Comparison of ENCODE assay signal across 29 cellular contexts in the genomic region with DNA sequence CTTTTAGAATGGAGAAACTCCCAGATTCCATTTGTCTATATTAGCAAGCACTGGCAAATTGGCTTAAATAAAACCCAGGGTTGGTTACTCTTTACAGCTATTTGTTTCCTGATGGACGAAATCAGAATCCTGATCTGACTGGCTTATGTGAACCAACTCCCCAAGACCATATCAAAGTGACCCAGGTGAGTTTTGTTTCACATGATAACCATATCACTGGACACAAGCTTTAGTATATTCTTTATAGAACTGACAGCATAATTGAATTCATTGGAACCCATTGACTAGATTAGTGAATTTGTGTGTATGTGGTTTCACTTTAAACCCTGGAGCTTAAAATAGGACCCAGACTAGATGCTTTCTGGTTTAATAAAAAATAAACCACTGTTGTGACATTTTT.
"Had no signal": no experiment of that assay in that cellular context is flagged by ENCODE, and none has a peak within 500 bp of the region (broad histone marks: within the 10 kb centered on the region; RNA-seq: fewer than 3 reads in every experiment).

No MANE protein-coding gene starts in this region.

- H3K4me1 ChIP-seq: stomach, suprapubic skin, testis, thyroid gland, tibial artery, tibial nerve, transverse colon, upper lobe of left lung, upper lobe of right lung, uterus, vagina had no signal

- H3K27ac Mint-ChIP-seq: stimulated activated effector memory CD8-positive, alpha-beta T cell treated with anti-CD3 and anti-CD28 coated beads, Interleukin-12 subunit alpha, Interleukin-12 subunit beta, amount 100 ng/mL, for 72 hours; stimulated activated memory B cell treated with anti-CD40 and anti-IgM and Interleukin-4, amounts not matched to agents 10 μg/mL and 1 μg/mL and 100 μg/mL, for 72 hours; stimulated activated naive B cell treated with anti-CD40 and anti-IgM and Interleukin-4, amounts not matched to agents 10 μg/mL and 1 μg/mL and 100 μg/mL, for 72 hours; stimulated activated naive CD8-positive, alpha-beta T cell treated with anti-CD3 and anti-CD28 coated beads, Interleukin-15, amount 100 ng/mL, for 72 hours; stimulated activated naive CD8-positive, alpha-beta T cell treated with anti-CD3 and anti-CD28 coated beads, Interleukin-15, Interleukin-2, amounts not matched to agents 100 ng/mL and 50 ng/mL, for 24 hours; type B pancreatic cell had no signal

- H3K27me3 Mint-ChIP-seq: stimulated activated memory B cell treated with anti-CD40 and anti-IgM and Interleukin-4, amounts not matched to agents 10 μg/mL and 1 μg/mL and 100 μg/mL, for 72 hours; stimulated activated naive B cell treated with anti-CD40 and anti-IgM and Interleukin-4, amounts not matched to agents 10 μg/mL and 1 μg/mL and 100 μg/mL, for 72 hours; stimulated activated naive CD8-positive, alpha-beta T cell treated with anti-CD3 and anti-CD28 coated beads, Interleukin-15, amount 100 ng/mL, for 72 hours; stimulated activated naive CD8-positive, alpha-beta T cell treated with anti-CD3 and anti-CD28 coated beads, Interleukin-15, Interleukin-2, amounts not matched to agents 100 ng/mL and 50 ng/mL, for 24 hours; type B pancreatic cell had no signal

- H3K4me3 Mint-ChIP-seq: stimulated activated effector memory CD8-positive, alpha-beta T cell treated with anti-CD3 and anti-CD28 coated beads, Interleukin-12 subunit alpha, Interleukin-12 subunit beta, amount 100 ng/mL, for 72 hours; stimulated activated memory B cell treated with anti-CD40 and anti-IgM and Interleukin-4, amounts not matched to agents 10 μg/mL and 1 μg/mL and 100 μg/mL, for 72 hours; stimulated activated naive B cell treated with anti-CD40 and anti-IgM and Interleukin-4, amounts not matched to agents 10 μg/mL and 1 μg/mL and 100 μg/mL, for 72 hours; stimulated activated naive CD8-positive, alpha-beta T cell treated with anti-CD3 and anti-CD28 coated beads, Interleukin-15, amount 100 ng/mL, for 72 hours; stimulated activated naive CD8-positive, alpha-beta T cell treated with anti-CD3 and anti-CD28 coated beads, Interleukin-15, Interleukin-2, amounts not matched to agents 100 ng/mL and 50 ng/mL, for 24 hours; type B pancreatic cell had no signal

- H3K4me1 Mint-ChIP-seq: stimulated activated memory B cell treated with anti-CD40 and anti-IgM and Interleukin-4, amounts not matched to agents 10 μg/mL and 1 μg/mL and 100 μg/mL, for 72 hours had no signal

- FAIRE-seq: urothelium cell line had no signal

- H3K9me3 ChIP-seq: stomach, suprapubic skin, testis, thoracic aorta, thyroid gland, tibial artery, tibial nerve, transverse colon, upper lobe of left lung, upper lobe of right lung, uterus, vagina had no signal

- H3K27me3 ChIP-seq: stomach, suprapubic skin, testis, thyroid gland, tibial artery, tibial nerve, transverse colon, upper lobe of left lung, upper lobe of right lung, uterus, vagina had no signal

- H3K4me3 ChIP-seq: stomach, suprapubic skin, testis, thoracic aorta, thyroid gland, tibial artery, tibial nerve, transverse colon, upper lobe of left lung, upper lobe of right lung, uterus, vagina had no signal

- DNase-seq: stimulated activated CD4-positive, alpha-beta T cell treated with anti-CD3 and anti-CD28 coated beads, Interleukin-2, amount 100 ng/mL, for 48 hours; stimulated activated CD4-positive, alpha-beta T cell treated with anti-CD3 and anti-CD28 coated beads, Interleukin-4, amount 100 ng/mL, for 1 hour; stimulated activated CD4-positive, alpha-beta T cell treated with anti-CD3 and anti-CD28 coated beads, Interleukin-4, amount 100 ng/mL, for 24 hours; stimulated activated CD4-positive, alpha-beta T cell treated with anti-CD3 and anti-CD28 coated beads, Interleukin-4, amount 100 ng/mL, for 4 hours; stimulated activated CD8-positive, alpha-beta memory T cell treated with anti-CD3 and anti-CD28 coated beads, Interleukin-4, amount 100 ng/mL, for 48 hours; stimulated activated naive B cell treated with anti-CD40 and anti-IgM and Interleukin-4, amounts not matched to agents 10 μg/mL and 1 μg/mL and 100 μg/mL, for 72 hours; stimulated activated naive CD4-positive, alpha-beta T cell; stimulated activated naive CD4-positive, alpha-beta T cell treated with Interleukin-2 at 50 U/mL for 16 hours; stimulated activated naive CD8-positive, alpha-beta T cell treated with anti-CD3 and anti-CD28 coated beads, Interleukin-15, amount 100 ng/mL, for 72 hours; stimulated activated naive CD8-positive, alpha-beta T cell treated with anti-CD3 and anti-CD28 coated beads, Interleukin-15, Interleukin-2, amounts not matched to agents 100 U/mL and 50 U/mL, for 24 hours; stomach; substantia nigra; testis; thyroid gland; tibial artery; transverse colon; trophoblast cell; upper lobe of left lung; upper lobe of right lung; uterus had no signal

- H3K27ac ChIP-seq: stomach, suprapubic skin, testis, thoracic aorta, thyroid gland, tibial artery, tibial nerve, transverse colon, upper lobe of left lung, upper lobe of right lung, uterus, vagina had no signal

- H3K36me3 ChIP-seq: uterus had no signal

- H3K9me3 Mint-ChIP-seq: stimulated activated effector memory CD8-positive, alpha-beta T cell treated with anti-CD3 and anti-CD28 coated beads, Interleukin-12 subunit alpha, Interleukin-12 subunit beta, amount 100 ng/mL, for 72 hours; stimulated activated memory B cell treated with anti-CD40 and anti-IgM and Interleukin-4, amounts not matched to agents 10 μg/mL and 1 μg/mL and 100 μg/mL, for 72 hours; stimulated activated naive B cell treated with anti-CD40 and anti-IgM and Interleukin-4, amounts not matched to agents 10 μg/mL and 1 μg/mL and 100 μg/mL, for 72 hours; stimulated activated naive CD8-positive, alpha-beta T cell treated with anti-CD3 and anti-CD28 coated beads, Interleukin-15, amount 100 ng/mL, for 72 hours; stimulated activated naive CD8-positive, alpha-beta T cell treated with anti-CD3 and anti-CD28 coated beads, Interleukin-15, Interleukin-2, amounts not matched to agents 100 ng/mL and 50 ng/mL, for 24 hours; type B pancreatic cell had no signal

- ATAC-seq: stimulated activated effector memory CD8-positive, alpha-beta T cell treated with anti-CD3 and anti-CD28 coated beads, Interleukin-12 subunit alpha, Interleukin-12 subunit beta, amount 100 ng/mL, for 72 hours; stimulated activated memory B cell treated with anti-CD40 and anti-IgM and Interleukin-4, amounts not matched to agents 10 μg/mL and 1 μg/mL and 100 μg/mL, for 72 hours; stimulated activated naive B cell treated with anti-CD40 and anti-IgM and Interleukin-4, amounts not matched to agents 10 μg/mL and 1 μg/mL and 100 μg/mL, for 72 hours; stimulated activated naive CD8-positive, alpha-beta T cell treated with anti-CD3 and anti-CD28 coated beads, Interleukin-15, amount 100 ng/mL, for 72 hours; stimulated activated naive CD8-positive, alpha-beta T cell treated with anti-CD3 and anti-CD28 coated beads, Interleukin-15, Interleukin-2, amounts not matched to agents 100 U/mL and 50 U/mL, for 24 hours; upper lobe of right lung had no signal
